Comparison of ENCODE assay signal across 8 cellular contexts in genomic region chr1:67053785-67054759, GRCh38. TPM values are rescaled to one million over a fixed set of nuclear protein-coding genes. Genes with fewer than 3 reads are reported as not detected.
DNase-seq lines count a peak whose midpoint lies in the region; ATAC-seq and TF ChIP-seq lines count a peak whose summit lies in the region.

TSS of gene SLC35D1 (minus strand) at chr1:67054148. CDS start at chr1:67054013, 135 bp downstream.

- H3K36me3 Mint-ChIP-seq in GM23338 (ENCODE audit: low read depth) (no peaks in the 10 kb centered on the region; the same call in 2 of the 3 replicates), neural crest cell (ENCODE audit: low read depth) (peaks cover 2% of the 10 kb centered on the region)

- no peaks in the 10 kb centered on the region for H3K79me2 ChIP-seq in GM23338 (replicated peaks; ENCODE audit: insufficient read depth)

- H3K4me2 ChIP-seq in GM23338: peak within 1 kb of the TSS; percentile 93

- H3K9me3 Mint-ChIP-seq in GM23338 (no peaks in the 10 kb centered on the region; the same call in 2 of the 3 replicates), neural crest cell (no peaks in the 10 kb centered on the region)

- ATAC-seq in GM23338: peak; percentile 89

- no peaks in the 10 kb centered on the region for H4K20me1 ChIP-seq in GM23338 (replicated peaks; ENCODE audit: insufficient read depth)

- DNase-seq in ELF-1 (ENCODE audit: low read depth, low spot score): peak; percentile 94
- DNase-seq in GM23338 (ENCODE audit: low spot score): peak; percentile 90
- DNase-seq in Kasumi-1 (lab: John Stamatoyannopoulos, UW): peak; percentile 71 to 79
- peak; percentile 71 for DNase-seq in activated effector memory CD4-positive, alpha-beta T cell treated with Interleukin-2 at 50 U/mL for 16 hours
- DNase-seq in fibroblast of villous mesenchyme (ENCODE audit: low read depth): peak; percentile 68
- peak; percentile 84 for DNase-seq in neural crest cell (ENCODE audit: low read depth, low spot score)
- peak; percentile 33 for DNase-seq in stromal cell of bone marrow (ENCODE audit: low read depth)

- peaks cover 14% of the 10 kb centered on the region for H3K4me1 ChIP-seq in GM23338 (ENCODE audit: insufficient read depth)

- H3K4me1 Mint-ChIP-seq in GM23338: peaks cover 21% of the 10 kb centered on the region
- peaks cover 47% of the 10 kb centered on the region for H3K4me1 Mint-ChIP-seq in neural crest cell

- peak within 1 kb of the TSS; percentile 96 for H2AFZ ChIP-seq in GM23338

- H3K27me3 ChIP-seq in GM23338 (ENCODE audit: insufficient read depth): peaks cover 18% of the 10 kb centered on the region

- TF ChIP-seq CTCF in GM23338 (conservative IDR thresholded peaks at IDR 0.05; ENCODE audit: low read depth in 2 of 2) (no peak), fibroblast of villous mesenchyme (IDR thresholded peaks at IDR 0.05; ENCODE audit: insufficient read depth, low read depth, low read length) (no peak), neural crest cell (conservative IDR thresholded peaks at IDR 0.05) (no peak)

- H3K27ac Mint-ChIP-seq in GM23338: 0 out of 2 replicates have a peak within 1 kb of the TSS, but pooled peaks have one; percentile 73
- peak within 1 kb of the TSS; percentile 87 for H3K27ac Mint-ChIP-seq in neural crest cell (ENCODE audit: unreplicated experiment)

- no peaks in the 10 kb centered on the region for H3F3A ChIP-seq in GM23338 (replicated peaks; ENCODE audit: low read depth)

- TF ChIP-seq POLR2A in Raji (IDR thresholded peaks at IDR 0.05; ENCODE audit: insufficient read depth, low read depth, low read length): peak; percentile 60

- peak within 1 kb of the TSS; percentile 85 for H3K4me3 ChIP-seq in GM23338
- H3K4me3 ChIP-seq in fibroblast of villous mesenchyme (ENCODE audit: low read depth, low read length): peak within 1 kb of the TSS; percentile 88

- no peaks in the 10 kb centered on the region for H3K27me3 Mint-ChIP-seq in GM23338 (ENCODE audit: insufficient read depth, low read depth, poor library complexity)
- H3K27me3 Mint-ChIP-seq in neural crest cell (ENCODE audit: low read depth): no peaks in the 10 kb centered on the region

- H3K9me2 ChIP-seq in GM23338 (ENCODE audit: insufficient read depth): no peaks in the 10 kb centered on the region

- peak within 1 kb of the TSS; percentile 84 for H3K27ac ChIP-seq in GM23338 (ENCODE audit: low read depth)

- no peaks in the 10 kb centered on the region for H3K36me3 ChIP-seq in GM23338 (ENCODE audit: insufficient read depth)

- peak within 1 kb of the TSS; percentile 81 for H3K4me3 Mint-ChIP-seq in GM23338
- H3K4me3 Mint-ChIP-seq in neural crest cell: peak within 1 kb of the TSS; percentile 91

TF ChIP-seq in GM23338, 12 proteins besides CTCF, POLR2A, EP300 and RAD21 (continues in another document):
- TF ChIP-seq EZH2 (IDR thresholded peaks at IDR 0.05; ENCODE audit: low read depth, unreplicated experiment): no peak
- TF ChIP-seq NANOG (IDR thresholded peaks at IDR 0.05; ENCODE audit: borderline replicate concordance): no peak
- TF ChIP-seq ETS1 (IDR thresholded peaks at IDR 0.05): 0 out of 2 replicates have a peak, but pooled peaks have one; percentile 12
- TF ChIP-seq REST (IDR thresholded peaks at IDR 0.05; ENCODE audit: unreplicated experiment): no peak
- TF ChIP-seq EZH2phosphoT487 (IDR thresholded peaks at IDR 0.05; ENCODE audit: unreplicated experiment): no peak
- TF ChIP-seq ZNF462 (CRISPR knock-in tag; IDR thresholded peaks at IDR 0.05): no peak

RNA-seq across cellular contexts. Expression of gene SLC35D1, which starts in this region (rescaled TPM):
- total RNA-seq in GM23338 (2014; rRNA removed; shearing (Covaris generic)): 2.8 and 3.0 TPM in 2 replicates
- polyA plus RNA-seq in GM23338 (2016; fragmentation: Nextera tagmentation; extraction: Ambion mirVana): 0.68 and 0.82 TPM in 2 replicates
- total RNA-seq in fibroblast of villous mesenchyme: 18.4 and 25.0 TPM in 2 replicates
- total RNA-seq in neural crest cell: 11.8 and 12.3 TPM in 2 replicates

Comparison
In these comparisons a context has a peak if more than half of its experiments do, and no peak if none do; other contexts are left out.
1. Peak in every context shown above with its lines: DNase-seq, ATAC-seq, H3K4me3 ChIP-seq and H3K27ac ChIP-seq.
2. DNase-seq: peak in every context shown above with its lines; median percentile 94 in ELF-1; 90 in GM23338; 84 in neural crest cell; 75 in Kasumi-1; 71 in activated effector memory CD4-positive, alpha-beta T cell treated with Interleukin-2 at 50 U/mL for 16 hours; 68 in fibroblast of villous mesenchyme; 33 in stromal cell of bone marrow.